8 cellular contexts compared by ENCODE assay signal in the genomic region with DNA sequence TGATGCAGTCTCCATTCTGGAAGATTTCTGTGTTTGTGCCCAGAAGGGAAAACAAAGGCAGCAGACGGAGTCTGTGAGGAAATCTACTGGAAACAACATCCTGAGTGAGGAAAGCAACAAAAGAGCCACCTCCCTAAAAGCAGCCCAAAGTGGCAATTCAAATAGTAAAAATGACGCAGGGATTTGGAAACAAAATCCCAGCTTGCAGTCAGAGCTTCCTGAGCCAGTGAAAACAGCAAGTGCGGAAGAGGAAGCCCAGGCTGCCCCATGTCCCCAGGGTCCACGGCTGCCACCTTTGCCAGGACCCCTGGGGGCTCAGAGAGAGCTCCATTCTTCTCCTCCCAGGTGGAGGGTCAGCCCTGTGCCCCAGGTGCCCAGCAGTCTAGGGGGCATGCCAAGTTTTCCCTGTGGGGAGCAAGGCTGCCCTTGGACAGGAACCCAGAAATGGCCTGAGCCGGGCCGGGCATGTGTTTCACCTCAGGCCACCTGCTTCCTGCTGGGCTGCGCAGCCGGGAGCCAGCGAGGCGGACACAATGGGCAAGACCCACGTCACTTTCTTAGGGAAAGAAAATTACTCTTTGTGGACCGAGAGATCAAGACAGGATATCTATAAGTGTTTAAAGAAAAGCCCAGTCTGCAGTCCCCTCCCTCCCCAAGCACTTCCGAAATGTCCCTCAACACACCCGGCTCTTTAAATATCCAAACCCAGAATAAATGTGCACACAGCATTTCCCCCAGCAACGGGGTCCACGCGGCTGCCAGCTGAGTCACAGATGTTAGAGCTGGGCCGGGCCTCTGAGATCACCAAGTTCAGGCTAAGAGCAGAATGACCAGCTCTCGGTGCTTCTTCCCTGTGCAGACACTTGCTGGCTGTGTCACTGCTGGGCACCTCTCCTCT.
DNase-seq lines count a peak whose midpoint lies in the region; ATAC-seq and TF ChIP-seq lines count a peak whose summit lies in the region.

No MANE protein-coding gene starts in this region.

- H3K27ac ChIP-seq in left lung (peak overlapping the region; percentile 83 to 84), subcutaneous abdominal adipose tissue (ENCODE audit: low read depth, low read length) (peak overlapping the region; percentile 86)

- H3K4me3 ChIP-seq in left lung = no peak overlapping the region
- H3K4me3 ChIP-seq in subcutaneous abdominal adipose tissue (ENCODE audit: low read depth in 1 of 5, low read length in 5 of 5) = peak overlapping the region; percentile 51 to 74 (median 56)

- peak overlapping the region in 4 of 5 donors; percentile 48 to 71 (median 58) for H3K9ac ChIP-seq in subcutaneous abdominal adipose tissue (ENCODE audit: low read length in 5 of 5)

- no peaks in the 10 kb centered on the region for H3K9me3 ChIP-seq in left lung
- no peaks in the 10 kb centered on the region for H3K9me3 ChIP-seq in subcutaneous abdominal adipose tissue (ENCODE audit: control insufficient read depth in 5 of 5, low read length in 5 of 5)

- peaks cover 21 to 70% of the 10 kb centered on the region in 2 donors for H3K4me1 ChIP-seq in left lung
- peaks cover 12 to 86% (median 59%) of the 10 kb centered on the region in 5 donors for H3K4me1 ChIP-seq in subcutaneous abdominal adipose tissue (ENCODE audit: control insufficient read depth in 5 of 5, insufficient read depth in 5 of 5, low read length in 5 of 5)

- no peaks in the 10 kb centered on the region for H3K36me3 ChIP-seq in left lung
- H3K36me3 ChIP-seq in subcutaneous abdominal adipose tissue (ENCODE audit: control insufficient read depth in 5 of 5, insufficient read depth in 5 of 5, low read length in 5 of 5) = no peaks in the 10 kb centered on the region

- ATAC-seq in left lung = peak; percentile 82
- ATAC-seq in HG03571 (IDR thresholded peaks at IDR 0.05; ENCODE audit: unreplicated experiment) = no peak

- intact Hi-C loops in left lung (cut with DNase I) = loop anchor here in 1 of 2 donors (10.0 kb wide), 1 partner anchor 563 kb away; no protein-coding TSS in a partner anchor

- H3K27me3 ChIP-seq in left lung (no peaks in the 10 kb centered on the region), subcutaneous abdominal adipose tissue (ENCODE audit: control insufficient read depth in 5 of 5, insufficient read depth in 4 of 5, low read length in 5 of 5) (no peaks in the 10 kb centered on the region)

- DNase-seq in MV-4-11 (lab: John Stamatoyannopoulos, UW) = peak; percentile 62
- DNase-seq in brain pericyte (ENCODE audit: low read depth, low spot score) = peak; percentile 53
- peak; percentile 83 to 84 for DNase-seq in left lung
- no peak for DNase-seq in NOMO-1 treated with DMSO at 0.1 percent for 48 hours (lab: John Stamatoyannopoulos, UW; ENCODE audit: unreplicated experiment)
- DNase-seq in OCI-M1 (lab: John Stamatoyannopoulos, UW) = no peak
- no peak for DNase-seq in NCI-H526 (lab: John Stamatoyannopoulos, UW)

- TF ChIP-seq CTCF in left lung (IDR thresholded peaks at IDR 0.05) = no peak

Comparison
In these comparisons a context has a peak if more than half of its experiments do, and no peak if none do; other contexts are left out.
1. DNase-seq: peak in MV-4-11 (single experiment), brain pericyte (single experiment) and left lung (2 of 2); none in NOMO-1 treated with DMSO at 0.1 percent for 48 hours (single experiment), OCI-M1 (single experiment) and NCI-H526 (0 of 2).
2. H3K4me3 ChIP-seq: peak in subcutaneous abdominal adipose tissue (5 of 5); none in left lung (0 of 2).